Comparison of ENCODE assay signal across 23 cellular contexts in genomic region chr20:43293068-43293786, GRCh38.
"Had no signal": no experiment of that assay in that cellular context is flagged by ENCODE, and none has a peak within 500 bp of the region (broad histone marks: within the 10 kb centered on the region; RNA-seq: fewer than 3 reads in every experiment).

No MANE protein-coding gene starts in this region.

- H3K36me3 ChIP-seq: cardiac muscle cell, stomach, suprapubic skin, tibial nerve, vagina had no signal

- H3K4me1 Mint-ChIP-seq: stimulated activated memory B cell treated with anti-CD40 and anti-IgM and Interleukin-4, amounts not matched to agents 10 μg/mL and 1 μg/mL and 100 μg/mL, for 72 hours had no signal

- H3K27ac Mint-ChIP-seq: activated naive CD4-positive, alpha-beta T cell treated with anti-CD3 and anti-CD28 coated beads for 36 hours; nephron progenitor cell; stimulated activated memory B cell treated with anti-CD40 and anti-IgM and Interleukin-4, amounts not matched to agents 10 μg/mL and 1 μg/mL and 100 μg/mL, for 72 hours had no signal

- FAIRE-seq: small intestine had no signal

- H3K27me3 ChIP-seq: cardiac muscle cell, foreskin keratinocyte, hepatocyte, stomach, suprapubic skin, tibial nerve, vagina had no signal

- H3K27me3 Mint-ChIP-seq: stimulated activated memory B cell treated with anti-CD40 and anti-IgM and Interleukin-4, amounts not matched to agents 10 μg/mL and 1 μg/mL and 100 μg/mL, for 72 hours had no signal

- H3K9me3 ChIP-seq: mucosa of descending colon, suprapubic skin, vagina had no signal

- ATAC-seq: foreskin keratinocyte; left ventricle myocardium superior; mucosa of descending colon; sciatic nerve; stimulated activated memory B cell treated with anti-CD40 and anti-IgM and Interleukin-4, amounts not matched to agents 10 μg/mL and 1 μg/mL and 100 μg/mL, for 72 hours had no signal

- H3K4me3 Mint-ChIP-seq: activated naive CD4-positive, alpha-beta T cell treated with anti-CD3 and anti-CD28 coated beads for 36 hours; nephron progenitor cell; stimulated activated memory B cell treated with anti-CD40 and anti-IgM and Interleukin-4, amounts not matched to agents 10 μg/mL and 1 μg/mL and 100 μg/mL, for 72 hours had no signal

- DNase-seq: activated CD4-positive, alpha-beta T cell treated with anti-CD3 and anti-CD28 coated beads for 4 hours; activated CD4-positive, alpha-beta T cell treated with anti-CD3 and anti-CD28 coated beads, Interleukin-2, amount 50 U/mL, for 48 hours; activated CD4-positive, CD25-positive, alpha-beta regulatory T cell; activated effector memory CD4-positive, alpha-beta T cell treated with Interleukin-2 at 50 U/mL for 16 hours; activated naive CD4-positive, alpha-beta T cell treated with anti-CD3 and anti-CD28 coated beads for 36 hours; activated T-cell treated with anti-CD3 and anti-CD28 coated beads, Interleukin-2, amount 50 U/mL, for 48 hours; effector CD8-positive, alpha-beta T cell; foreskin keratinocyte; left ventricle myocardium superior; mammary epithelial cell; mucosa of descending colon; nephron progenitor cell; occipital lobe; posterior cingulate gyrus; small intestine; stomach had no signal

- H3K36me3 Mint-ChIP-seq: stimulated activated memory B cell treated with anti-CD40 and anti-IgM and Interleukin-4, amounts not matched to agents 10 μg/mL and 1 μg/mL and 100 μg/mL, for 72 hours had no signal

- H3K4me1 ChIP-seq: foreskin keratinocyte, stomach, suprapubic skin, tibial nerve, vagina had no signal

- H3K27ac ChIP-seq: cardiac muscle cell, foreskin keratinocyte, hepatocyte, stomach, suprapubic skin, tibial nerve, vagina had no signal

- H3K4me3 ChIP-seq: cardiac muscle cell, hepatocyte, mucosa of descending colon, stomach, suprapubic skin, tibial nerve, vagina had no signal
